Comparison of ENCODE assay signal across 18 cellular contexts in the genomic region with DNA sequence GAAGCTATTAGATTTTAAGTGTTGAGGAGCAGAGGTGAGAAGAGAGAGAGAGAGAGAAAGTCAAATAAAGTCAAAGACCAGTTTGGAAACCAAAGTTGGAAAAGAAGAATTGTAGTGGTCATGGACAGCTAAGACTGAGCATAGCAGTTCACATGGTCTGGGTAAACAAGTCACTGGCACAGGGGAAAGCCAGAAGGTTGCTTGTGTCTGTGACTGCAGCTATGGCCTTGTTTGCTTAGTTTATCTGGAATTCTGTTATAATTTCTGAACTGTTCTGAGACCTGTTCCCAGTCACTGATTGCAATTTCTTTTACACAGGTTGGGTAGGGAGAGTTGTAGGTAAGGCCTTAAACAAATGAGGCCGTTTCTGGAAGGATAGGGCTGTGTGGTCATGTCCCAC. TPM values are rescaled to one million over a fixed set of nuclear protein-coding genes. Genes with fewer than 3 reads are reported as not detected.
DNase-seq lines count a peak whose midpoint lies in the region; ATAC-seq and TF ChIP-seq lines count a peak whose summit lies in the region.
"Had no signal": no experiment of that assay in that cellular context is flagged by ENCODE, and none has a peak within 500 bp of the region (broad histone marks: within the 10 kb centered on the region; RNA-seq: fewer than 3 reads in every experiment).

No MANE protein-coding gene starts in this region.

- H3K9me3 Mint-ChIP-seq in HFFc6, result no peaks in the 10 kb centered on the region
- H3K9me3 Mint-ChIP-seq: CD8-positive, alpha-beta T cell had no signal

- no peak overlapping the region for H3K4me3 Mint-ChIP-seq in HFFc6
- H3K4me3 Mint-ChIP-seq: CD8-positive, alpha-beta T cell had no signal

- no peak for TF ChIP-seq POLR2A in transverse colon (IDR thresholded peaks at IDR 0.05)

- no peaks in the 10 kb centered on the region for H3F3A ChIP-seq in smooth muscle cell (ENCODE audit: low read depth)

- H3K27ac ChIP-seq in cingulate gyrus (ENCODE audit: low read depth, low read length) (peak overlapping the region; percentile 4), mucosa of rectum (ENCODE audit: low read depth in 2 of 2, low read length in 2 of 2) (peak overlapping the region; percentile 53 to 85), transverse colon (peak overlapping the region; percentile 23 to 64 (median 61)), smooth muscle cell (ENCODE audit: low read depth) (no peak overlapping the region)
- H3K27ac ChIP-seq: PC-9 had no signal

- no peak overlapping the region for H3K4me3 ChIP-seq in mucosa of rectum (ENCODE audit: low read length in 2 of 2)
- no peak overlapping the region for H3K4me3 ChIP-seq in transverse colon
- H3K4me3 ChIP-seq in smooth muscle cell, result no peak overlapping the region
- H3K4me3 ChIP-seq: PC-9 had no signal

- peaks cover 26% of the 10 kb centered on the region for H3K4me1 Mint-ChIP-seq in HFFc6 (ENCODE audit: low read depth)

- no peak for TF ChIP-seq EP300 in transverse colon (IDR thresholded peaks at IDR 0.05; ENCODE audit: low read depth)

- H2AFZ ChIP-seq in smooth muscle cell (ENCODE audit: low read depth), result no peak overlapping the region
- H2AFZ ChIP-seq: PC-9 had no signal

- no peaks in the 10 kb centered on the region for H4K20me1 ChIP-seq in smooth muscle cell (ENCODE audit: low read depth)

- no peak for DNase-seq in left lobe of liver (ENCODE audit: low spot score)
- DNase-seq in transverse colon, result no peak
- DNase-seq in SHP77 treated with DMSO at 0.1 percent for 48 hours (lab: John Stamatoyannopoulos, UW), result no peak
- DNase-seq in HFFc6, result no peak
- no peak for DNase-seq in DMS53 (lab: John Stamatoyannopoulos, UW)
- DNase-seq in smooth muscle cell (lab: John Stamatoyannopoulos, UW; ENCODE audit: unreplicated experiment), result no peak
- DNase-seq: BE2C; CD8-positive, alpha-beta T cell; Karpas-422; NCI-H1105 treated with DMSO at 0.1 percent for 48 hours; NCI-H187 treated with DMSO at 0.1 percent for 48 hours; NCI-H2171; NCI-H446 treated with DMSO at 0.1 percent for 48 hours; NCI-H748 treated with DMSO at 0.1 percent for 48 hours; PC-9 had no signal

- H3K9ac ChIP-seq in mucosa of rectum (ENCODE audit: low read depth in 1 of 2, low read length in 2 of 2) (peak overlapping the region in 1 of 2 donors; percentile 42), smooth muscle cell (ENCODE audit: low read depth) (no peak overlapping the region)

- H3K36me3 ChIP-seq in mucosa of rectum (ENCODE audit: control insufficient read depth in 2 of 2, insufficient read depth in 2 of 2, low read length in 2 of 2) (no peaks in the 10 kb centered on the region), transverse colon (no peaks in the 10 kb centered on the region), smooth muscle cell (ENCODE audit: low read depth) (no peaks in the 10 kb centered on the region)
- H3K36me3 ChIP-seq: BE2C had no signal

- in situ Hi-C loops in transverse colon (cut with MboI; ENCODE audit: low pct_ligation_motif_present in 1 of 4, low pct_unique_long_range_greater_than_20kb in 1 of 4, low sequenced_read_pairs in 3 of 4), result loop anchor here in 2 of 4 donors (25.0 kb wide), 2 partner anchors 386 to 1061 kb away; no protein-coding TSS in a partner anchor

- TF ChIP-seq CTCF in transverse colon (IDR thresholded peaks at IDR 0.05) (no peak), HFFc6 (IDR thresholded peaks at IDR 0.05) (no peak), smooth muscle cell (IDR thresholded peaks at IDR 0.05; ENCODE audit: borderline replicate concordance, insufficient read depth, poor library complexity, severe bottlenecking) (no peak)

- H3K79me2 ChIP-seq in smooth muscle cell (ENCODE audit: low read depth), result no peaks in the 10 kb centered on the region

- H3K9me3 ChIP-seq in mucosa of rectum (ENCODE audit: control insufficient read depth in 2 of 2, low read length in 2 of 2) (no peaks in the 10 kb centered on the region), transverse colon (no peaks in the 10 kb centered on the region), smooth muscle cell (replicated peaks; ENCODE audit: low read depth) (no peaks in the 10 kb centered on the region)
- H3K9me3 ChIP-seq: BE2C had no signal

- H3K27me3 Mint-ChIP-seq in HFFc6 (ENCODE audit: insufficient read depth), result peaks cover 18% of the 10 kb centered on the region

- 38 to 50% methylated on average over 1 of the region's 1 CpG for WGBS in transverse colon (ENCODE audit: low coverage in 1 of 2), 2 donors
- 91% methylated on average over 1 of the region's 1 CpG for WGBS in smooth muscle cell (ENCODE audit: low lambda C conversion rate)

- H3K36me3 Mint-ChIP-seq in HFFc6 (ENCODE audit: low read depth), result no peaks in the 10 kb centered on the region
- H3K36me3 Mint-ChIP-seq: CD8-positive, alpha-beta T cell had no signal

- H3K4me1 ChIP-seq in mucosa of rectum (ENCODE audit: control insufficient read depth in 2 of 2, insufficient read depth in 2 of 2, low read length in 2 of 2) (peaks cover 9 to 24% of the 10 kb centered on the region in 2 donors), transverse colon (peaks cover 0 to 15% (median 6%) of the 10 kb centered on the region in 4 donors), smooth muscle cell (ENCODE audit: low read depth) (peaks cover 13% of the 10 kb centered on the region)
- H3K4me1 ChIP-seq: BE2C had no signal

- H3K27me3 ChIP-seq in mucosa of rectum (ENCODE audit: control insufficient read depth in 2 of 2, insufficient read depth in 2 of 2, low read length in 2 of 2) (no peaks in the 10 kb centered on the region), transverse colon (no peaks in the 10 kb centered on the region), smooth muscle cell (ENCODE audit: low read depth) (no peaks in the 10 kb centered on the region)
- H3K27me3 ChIP-seq: BE2C had no signal

- H3K4me2 ChIP-seq in smooth muscle cell, result no peak overlapping the region
- H3K4me2 ChIP-seq: PC-9 had no signal

- intact Hi-C loops in transverse colon (cut with DNase I; ENCODE audit: low total_unique reads), result no loop called here

- H3K27ac Mint-ChIP-seq in HFFc6, result no peak overlapping the region
- H3K27ac Mint-ChIP-seq: CD8-positive, alpha-beta T cell had no signal

- peak; percentile 70 for ATAC-seq in left lobe of liver
- ATAC-seq: CD8-positive, alpha-beta T cell had no signal

RNA-seq across cellular contexts. Expression of a gene that starts 43.4 kb away (rescaled TPM):
- 0.58 TPM for total RNA-seq in left lobe of liver
- 10 to 100 TPM in 2 of 4 donors, 1 to 10 TPM in 1, under 1 TPM in 1; 1.00 to 24.3 (median 10.7) TPM for total RNA-seq in transverse colon
- total RNA-seq in HFFc6 (2021; fragmentation: NEBNext Ultra II Directional; extraction: Animal tissue kit (Norgen Biotek cat#: 25700)), result under 1 TPM in 1 of 6 experiments, not detected in 5; 0.12 TPM
- total RNA-seq in smooth muscle cell, result 0.09 and 0.81 TPM in 2 replicates
- polyA plus RNA-seq in smooth muscle cell, result 0.35 and 0.65 TPM in 2 replicates
- polyA plus RNA-seq: AG04450 had no signal
